2 cellular contexts compared by ENCODE assay signal in the genomic region with DNA sequence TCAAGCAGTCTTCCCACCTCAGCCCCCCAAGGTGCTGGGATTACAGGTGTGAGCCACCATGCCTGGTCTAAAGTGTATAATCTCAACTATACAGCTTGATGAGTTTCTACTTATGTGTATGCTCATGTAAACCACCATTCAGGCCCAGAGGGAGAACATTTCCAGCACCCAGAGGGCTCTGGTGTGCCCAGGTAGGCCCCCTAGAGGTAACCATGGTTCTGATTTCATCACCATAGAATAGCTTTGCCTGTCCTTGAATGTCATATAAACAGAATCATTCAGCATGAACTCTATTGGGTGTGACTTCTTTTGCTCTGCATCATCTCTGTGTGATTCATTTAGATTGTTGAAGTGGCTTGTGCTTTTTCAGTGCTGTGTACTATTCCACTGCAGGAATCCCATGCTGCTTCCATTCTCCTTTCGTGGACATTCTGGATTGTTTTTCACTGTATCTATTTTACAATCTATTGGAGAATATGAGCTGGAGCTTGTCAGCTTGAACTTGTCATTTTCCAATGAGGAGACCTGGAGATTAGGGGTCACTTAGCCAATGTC.
TF ChIP-seq lines count a peak whose summit lies in the region.

No MANE protein-coding gene starts in this region.

TF ChIP-seq in HepG2, 621 proteins besides CTCF, POLR2A, EP300 and RAD21:
- TF ChIP-seq GTF2F1 (IDR thresholded peaks at IDR 0.05; ENCODE audit: low read length) = no peak
- no peak for TF ChIP-seq CREB1 (IDR thresholded peaks at IDR 0.05)
- TF ChIP-seq CREB1 (CRISPR knock-in tag; IDR thresholded peaks at IDR 0.05) = no peak
- TF ChIP-seq STAG1 (CRISPR knock-in tag; IDR thresholded peaks at IDR 0.05) = peak; percentile 53
- 0 out of 2 replicates have a peak, but pooled peaks have one; percentile 20 for TF ChIP-seq ZMYM3 (CRISPR knock-in tag; IDR thresholded peaks at IDR 0.05)
- TF ChIP-seq ZNF589 (CRISPR knock-in tag; conservative IDR thresholded peaks at IDR 0.05) = no peak
- peak; percentile 69 for TF ChIP-seq CEBPG (CRISPR knock-in tag; IDR thresholded peaks at IDR 0.05)
- no peak for TF ChIP-seq ZNF121 (CRISPR knock-in tag; IDR thresholded peaks at IDR 0.05)
- no peak for TF ChIP-seq SIX4 (CRISPR knock-in tag; IDR thresholded peaks at IDR 0.05)
- TF ChIP-seq, protein P1, sequence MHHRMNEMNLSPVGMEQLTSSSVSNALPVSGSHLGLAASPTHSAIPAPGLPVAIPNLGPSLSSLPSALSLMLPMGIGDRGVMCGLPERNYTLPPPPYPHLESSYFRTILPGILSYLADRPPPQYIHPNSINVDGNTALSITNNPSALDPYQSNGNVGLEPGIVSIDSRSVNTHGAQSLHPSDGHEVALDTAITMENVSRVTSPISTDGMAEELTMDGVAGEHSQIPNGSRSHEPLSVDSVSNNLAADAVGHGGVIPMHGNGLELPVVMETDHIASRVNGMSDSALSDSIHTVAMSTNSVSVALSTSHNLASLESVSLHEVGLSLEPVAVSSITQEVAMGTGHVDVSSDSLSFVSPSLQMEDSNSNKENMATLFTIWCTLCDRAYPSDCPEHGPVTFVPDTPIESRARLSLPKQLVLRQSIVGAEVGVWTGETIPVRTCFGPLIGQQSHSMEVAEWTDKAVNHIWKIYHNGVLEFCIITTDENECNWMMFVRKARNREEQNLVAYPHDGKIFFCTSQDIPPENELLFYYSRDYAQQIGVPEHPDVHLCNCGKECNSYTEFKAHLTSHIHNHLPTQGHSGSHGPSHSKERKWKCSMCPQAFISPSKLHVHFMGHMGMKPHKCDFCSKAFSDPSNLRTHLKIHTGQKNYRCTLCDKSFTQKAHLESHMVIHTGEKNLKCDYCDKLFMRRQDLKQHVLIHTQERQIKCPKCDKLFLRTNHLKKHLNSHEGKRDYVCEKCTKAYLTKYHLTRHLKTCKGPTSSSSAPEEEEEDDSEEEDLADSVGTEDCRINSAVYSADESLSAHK (CRISPR knock-in tag; IDR thresholded peaks at IDR 0.05; ENCODE audit: borderline replicate concordance) = no peak
- TF ChIP-seq, protein P2, sequence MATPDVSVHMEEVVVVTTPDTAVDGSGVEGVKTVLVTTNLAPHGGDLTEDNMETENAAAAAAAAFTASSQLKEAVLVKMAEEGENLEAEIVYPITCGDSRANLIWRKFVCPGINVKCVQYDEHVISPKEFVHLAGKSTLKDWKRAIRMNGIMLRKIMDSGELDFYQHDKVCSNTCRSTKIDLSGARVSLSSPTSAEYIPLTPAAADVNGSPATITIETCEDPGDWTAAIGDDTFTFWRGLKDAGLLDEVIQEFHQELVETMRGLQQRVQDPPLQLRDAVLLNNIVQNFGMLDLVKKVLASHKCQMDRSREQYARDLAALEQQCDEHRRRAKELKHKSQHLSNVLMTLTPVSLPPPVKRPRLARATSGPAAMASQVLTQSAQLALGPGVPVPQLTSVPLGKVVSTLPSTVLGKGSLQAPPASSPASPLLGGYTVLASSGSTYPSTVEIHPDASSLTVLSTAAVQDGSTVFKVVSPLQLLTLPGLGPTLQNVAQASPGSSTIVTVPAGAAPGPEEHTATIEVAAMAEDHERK (CRISPR knock-in tag; IDR thresholded peaks at IDR 0.05; ENCODE audit: low read depth) = no peak
TF ChIP-seq in HepG2: peak in this region for 3.

TF ChIP-seq in H1, 55 proteins besides CTCF, POLR2A, EP300 and RAD21:
- TF ChIP-seq JUN (IDR thresholded peaks at IDR 0.05; ENCODE audit: low read depth, low read length) = no peak
- TF ChIP-seq TCF12 (IDR thresholded peaks at IDR 0.05; ENCODE audit: low read depth, low read length) = no peak
- no peak for TF ChIP-seq JUND (IDR thresholded peaks at IDR 0.05; ENCODE audit: low read length)
- no peak for TF ChIP-seq BRCA1 (IDR thresholded peaks at IDR 0.05; ENCODE audit: low read depth, low read length)
- TF ChIP-seq KDM1A (IDR thresholded peaks at IDR 0.05; ENCODE audit: borderline replicate concordance, low read length) = peak; percentile 93
- no peak for TF ChIP-seq SIRT6 (IDR thresholded peaks at IDR 0.05; ENCODE audit: low read length)
- TF ChIP-seq, protein P3, sequence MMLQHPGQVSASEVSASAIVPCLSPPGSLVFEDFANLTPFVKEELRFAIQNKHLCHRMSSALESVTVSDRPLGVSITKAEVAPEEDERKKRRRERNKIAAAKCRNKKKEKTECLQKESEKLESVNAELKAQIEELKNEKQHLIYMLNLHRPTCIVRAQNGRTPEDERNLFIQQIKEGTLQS (IDR thresholded peaks at IDR 0.05; ENCODE audit: insufficient read depth, low read depth, low read length) = no peak
- 0 out of 4 replicates have a peak, but pooled peaks of 1 of the 2 experiments have one; percentile 42 for TF ChIP-seq HDAC2 (IDR thresholded peaks at IDR 0.05; ENCODE audit: borderline replicate concordance in 1 of 2, low read depth in 2 of 2, low read length in 2 of 2)
- no peak for TF ChIP-seq RBBP5 (IDR thresholded peaks at IDR 0.05; ENCODE audit: borderline replicate concordance, low read depth, low read length)
- TF ChIP-seq SIN3A (conservative IDR thresholded peaks at IDR 0.05 in 1 of 2, IDR thresholded peaks at IDR 0.05 in 1 of 2; ENCODE audit: low read depth in 1 of 2, low read length in 2 of 2) = no peak
- no peak for TF ChIP-seq SUZ12 (IDR thresholded peaks at IDR 0.05; ENCODE audit: low read length)
- no peak for TF ChIP-seq FOSL1 (IDR thresholded peaks at IDR 0.05; ENCODE audit: insufficient read depth, low read depth, low read length)
- no peak for TF ChIP-seq SAP30 (IDR thresholded peaks at IDR 0.05; ENCODE audit: insufficient read depth, insufficient replicate concordance, low read length)
- TF ChIP-seq TBP (IDR thresholded peaks at IDR 0.05; ENCODE audit: low read depth, low read length) = no peak
- TF ChIP-seq PHF8 (conservative IDR thresholded peaks at IDR 0.05; ENCODE audit: low read depth, low read length) = no peak
- no peak for TF ChIP-seq BCL11A (IDR thresholded peaks at IDR 0.05; ENCODE audit: low read depth in 2 of 2, low read length in 2 of 2)
TF ChIP-seq in H1: peak in this region for 2.
